ENCODE assay signal across 1 cellular context in the genomic region with DNA sequence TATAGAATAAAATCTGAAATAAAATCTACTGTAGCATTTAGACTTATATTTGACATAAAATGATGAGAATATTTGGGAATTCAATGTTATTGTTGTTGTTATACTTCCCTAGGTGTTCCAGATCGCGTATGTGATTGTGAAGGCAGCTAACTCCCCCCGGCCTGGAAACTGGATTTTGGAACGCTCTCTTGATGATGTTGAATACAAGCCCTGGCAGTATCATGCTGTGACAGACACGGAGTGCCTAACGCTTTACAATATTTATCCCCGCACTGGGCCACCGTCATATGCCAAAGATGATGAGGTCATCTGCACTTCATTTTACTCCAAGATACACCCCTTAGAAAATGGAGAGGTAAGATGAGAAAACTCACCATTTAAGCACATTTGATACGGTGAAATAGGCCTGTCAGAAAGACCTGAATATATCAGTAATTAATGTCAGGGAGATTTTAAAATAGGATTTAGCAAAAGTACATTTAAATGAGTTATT.
TF ChIP-seq lines count a peak whose summit lies in the region.

No MANE protein-coding gene starts in this region.

TF ChIP-seq in HepG2, 621 proteins besides CTCF, POLR2A, EP300 and RAD21 (continued from another document):
- TF ChIP-seq, protein P1, sequence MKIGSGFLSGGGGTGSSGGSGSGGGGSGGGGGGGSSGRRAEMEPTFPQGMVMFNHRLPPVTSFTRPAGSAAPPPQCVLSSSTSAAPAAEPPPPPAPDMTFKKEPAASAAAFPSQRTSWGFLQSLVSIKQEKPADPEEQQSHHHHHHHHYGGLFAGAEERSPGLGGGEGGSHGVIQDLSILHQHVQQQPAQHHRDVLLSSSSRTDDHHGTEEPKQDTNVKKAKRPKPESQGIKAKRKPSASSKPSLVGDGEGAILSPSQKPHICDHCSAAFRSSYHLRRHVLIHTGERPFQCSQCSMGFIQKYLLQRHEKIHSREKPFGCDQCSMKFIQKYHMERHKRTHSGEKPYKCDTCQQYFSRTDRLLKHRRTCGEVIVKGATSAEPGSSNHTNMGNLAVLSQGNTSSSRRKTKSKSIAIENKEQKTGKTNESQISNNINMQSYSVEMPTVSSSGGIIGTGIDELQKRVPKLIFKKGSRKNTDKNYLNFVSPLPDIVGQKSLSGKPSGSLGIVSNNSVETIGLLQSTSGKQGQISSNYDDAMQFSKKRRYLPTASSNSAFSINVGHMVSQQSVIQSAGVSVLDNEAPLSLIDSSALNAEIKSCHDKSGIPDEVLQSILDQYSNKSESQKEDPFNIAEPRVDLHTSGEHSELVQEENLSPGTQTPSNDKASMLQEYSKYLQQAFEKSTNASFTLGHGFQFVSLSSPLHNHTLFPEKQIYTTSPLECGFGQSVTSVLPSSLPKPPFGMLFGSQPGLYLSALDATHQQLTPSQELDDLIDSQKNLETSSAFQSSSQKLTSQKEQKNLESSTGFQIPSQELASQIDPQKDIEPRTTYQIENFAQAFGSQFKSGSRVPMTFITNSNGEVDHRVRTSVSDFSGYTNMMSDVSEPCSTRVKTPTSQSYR (CRISPR knock-in tag; IDR thresholded peaks at IDR 0.05; ENCODE audit: borderline replicate concordance) = no peak
- TF ChIP-seq, protein P2, sequence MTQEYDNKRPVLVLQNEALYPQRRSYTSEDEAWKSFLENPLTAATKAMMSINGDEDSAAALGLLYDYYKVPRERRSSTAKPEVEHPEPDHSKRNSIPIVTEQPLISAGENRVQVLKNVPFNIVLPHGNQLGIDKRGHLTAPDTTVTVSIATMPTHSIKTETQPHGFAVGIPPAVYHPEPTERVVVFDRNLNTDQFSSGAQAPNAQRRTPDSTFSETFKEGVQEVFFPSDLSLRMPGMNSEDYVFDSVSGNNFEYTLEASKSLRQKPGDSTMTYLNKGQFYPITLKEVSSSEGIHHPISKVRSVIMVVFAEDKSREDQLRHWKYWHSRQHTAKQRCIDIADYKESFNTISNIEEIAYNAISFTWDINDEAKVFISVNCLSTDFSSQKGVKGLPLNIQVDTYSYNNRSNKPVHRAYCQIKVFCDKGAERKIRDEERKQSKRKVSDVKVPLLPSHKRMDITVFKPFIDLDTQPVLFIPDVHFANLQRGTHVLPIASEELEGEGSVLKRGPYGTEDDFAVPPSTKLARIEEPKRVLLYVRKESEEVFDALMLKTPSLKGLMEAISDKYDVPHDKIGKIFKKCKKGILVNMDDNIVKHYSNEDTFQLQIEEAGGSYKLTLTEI (CRISPR knock-in tag; conservative IDR thresholded peaks at IDR 0.05) = no peak
- TF ChIP-seq, protein P3, sequence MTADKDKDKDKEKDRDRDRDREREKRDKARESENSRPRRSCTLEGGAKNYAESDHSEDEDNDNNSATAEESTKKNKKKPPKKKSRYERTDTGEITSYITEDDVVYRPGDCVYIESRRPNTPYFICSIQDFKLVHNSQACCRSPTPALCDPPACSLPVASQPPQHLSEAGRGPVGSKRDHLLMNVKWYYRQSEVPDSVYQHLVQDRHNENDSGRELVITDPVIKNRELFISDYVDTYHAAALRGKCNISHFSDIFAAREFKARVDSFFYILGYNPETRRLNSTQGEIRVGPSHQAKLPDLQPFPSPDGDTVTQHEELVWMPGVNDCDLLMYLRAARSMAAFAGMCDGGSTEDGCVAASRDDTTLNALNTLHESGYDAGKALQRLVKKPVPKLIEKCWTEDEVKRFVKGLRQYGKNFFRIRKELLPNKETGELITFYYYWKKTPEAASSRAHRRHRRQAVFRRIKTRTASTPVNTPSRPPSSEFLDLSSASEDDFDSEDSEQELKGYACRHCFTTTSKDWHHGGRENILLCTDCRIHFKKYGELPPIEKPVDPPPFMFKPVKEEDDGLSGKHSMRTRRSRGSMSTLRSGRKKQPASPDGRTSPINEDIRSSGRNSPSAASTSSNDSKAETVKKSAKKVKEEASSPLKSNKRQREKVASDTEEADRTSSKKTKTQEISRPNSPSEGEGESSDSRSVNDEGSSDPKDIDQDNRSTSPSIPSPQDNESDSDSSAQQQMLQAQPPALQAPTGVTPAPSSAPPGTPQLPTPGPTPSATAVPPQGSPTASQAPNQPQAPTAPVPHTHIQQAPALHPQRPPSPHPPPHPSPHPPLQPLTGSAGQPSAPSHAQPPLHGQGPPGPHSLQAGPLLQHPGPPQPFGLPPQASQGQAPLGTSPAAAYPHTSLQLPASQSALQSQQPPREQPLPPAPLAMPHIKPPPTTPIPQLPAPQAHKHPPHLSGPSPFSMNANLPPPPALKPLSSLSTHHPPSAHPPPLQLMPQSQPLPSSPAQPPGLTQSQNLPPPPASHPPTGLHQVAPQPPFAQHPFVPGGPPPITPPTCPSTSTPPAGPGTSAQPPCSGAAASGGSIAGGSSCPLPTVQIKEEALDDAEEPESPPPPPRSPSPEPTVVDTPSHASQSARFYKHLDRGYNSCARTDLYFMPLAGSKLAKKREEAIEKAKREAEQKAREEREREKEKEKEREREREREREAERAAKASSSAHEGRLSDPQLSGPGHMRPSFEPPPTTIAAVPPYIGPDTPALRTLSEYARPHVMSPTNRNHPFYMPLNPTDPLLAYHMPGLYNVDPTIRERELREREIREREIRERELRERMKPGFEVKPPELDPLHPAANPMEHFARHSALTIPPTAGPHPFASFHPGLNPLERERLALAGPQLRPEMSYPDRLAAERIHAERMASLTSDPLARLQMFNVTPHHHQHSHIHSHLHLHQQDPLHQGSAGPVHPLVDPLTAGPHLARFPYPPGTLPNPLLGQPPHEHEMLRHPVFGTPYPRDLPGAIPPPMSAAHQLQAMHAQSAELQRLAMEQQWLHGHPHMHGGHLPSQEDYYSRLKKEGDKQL (CRISPR knock-in tag; IDR thresholded peaks at IDR 0.05; ENCODE audit: low read depth) = no peak
- TF ChIP-seq, protein P4, sequence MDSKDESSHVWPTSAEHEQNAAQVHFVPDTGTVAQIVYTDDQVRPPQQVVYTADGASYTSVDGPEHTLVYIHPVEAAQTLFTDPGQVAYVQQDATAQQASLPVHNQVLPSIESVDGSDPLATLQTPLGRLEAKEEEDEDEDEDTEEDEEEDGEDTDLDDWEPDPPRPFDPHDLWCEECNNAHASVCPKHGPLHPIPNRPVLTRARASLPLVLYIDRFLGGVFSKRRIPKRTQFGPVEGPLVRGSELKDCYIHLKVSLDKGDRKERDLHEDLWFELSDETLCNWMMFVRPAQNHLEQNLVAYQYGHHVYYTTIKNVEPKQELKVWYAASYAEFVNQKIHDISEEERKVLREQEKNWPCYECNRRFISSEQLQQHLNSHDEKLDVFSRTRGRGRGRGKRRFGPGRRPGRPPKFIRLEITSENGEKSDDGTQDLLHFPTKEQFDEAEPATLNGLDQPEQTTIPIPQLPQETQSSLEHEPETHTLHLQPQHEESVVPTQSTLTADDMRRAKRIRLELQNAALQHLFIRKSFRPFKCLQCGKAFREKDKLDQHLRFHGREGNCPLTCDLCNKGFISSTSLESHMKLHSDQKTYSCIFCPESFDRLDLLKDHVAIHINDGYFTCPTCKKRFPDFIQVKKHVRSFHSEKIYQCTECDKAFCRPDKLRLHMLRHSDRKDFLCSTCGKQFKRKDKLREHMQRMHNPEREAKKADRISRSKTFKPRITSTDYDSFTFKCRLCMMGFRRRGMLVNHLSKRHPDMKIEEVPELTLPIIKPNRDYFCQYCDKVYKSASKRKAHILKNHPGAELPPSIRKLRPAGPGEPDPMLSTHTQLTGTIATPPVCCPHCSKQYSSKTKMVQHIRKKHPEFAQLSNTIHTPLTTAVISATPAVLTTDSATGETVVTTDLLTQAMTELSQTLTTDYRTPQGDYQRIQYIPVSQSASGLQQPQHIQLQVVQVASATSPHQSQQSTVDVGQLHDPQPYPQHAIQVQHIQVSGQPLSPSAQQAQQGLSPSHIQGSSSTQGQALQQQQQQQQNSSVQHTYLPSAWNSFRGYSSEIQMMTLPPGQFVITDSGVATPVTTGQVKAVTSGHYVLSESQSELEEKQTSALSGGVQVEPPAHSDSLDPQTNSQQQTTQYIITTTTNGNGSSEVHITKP (CRISPR knock-in tag; IDR thresholded peaks at IDR 0.05; ENCODE audit: low read depth) = no peak
- no peak for TF ChIP-seq ARNTL (CRISPR knock-in tag; IDR thresholded peaks at IDR 0.05)
